ENCODE assay signal across 2 cellular contexts in the genomic region with DNA sequence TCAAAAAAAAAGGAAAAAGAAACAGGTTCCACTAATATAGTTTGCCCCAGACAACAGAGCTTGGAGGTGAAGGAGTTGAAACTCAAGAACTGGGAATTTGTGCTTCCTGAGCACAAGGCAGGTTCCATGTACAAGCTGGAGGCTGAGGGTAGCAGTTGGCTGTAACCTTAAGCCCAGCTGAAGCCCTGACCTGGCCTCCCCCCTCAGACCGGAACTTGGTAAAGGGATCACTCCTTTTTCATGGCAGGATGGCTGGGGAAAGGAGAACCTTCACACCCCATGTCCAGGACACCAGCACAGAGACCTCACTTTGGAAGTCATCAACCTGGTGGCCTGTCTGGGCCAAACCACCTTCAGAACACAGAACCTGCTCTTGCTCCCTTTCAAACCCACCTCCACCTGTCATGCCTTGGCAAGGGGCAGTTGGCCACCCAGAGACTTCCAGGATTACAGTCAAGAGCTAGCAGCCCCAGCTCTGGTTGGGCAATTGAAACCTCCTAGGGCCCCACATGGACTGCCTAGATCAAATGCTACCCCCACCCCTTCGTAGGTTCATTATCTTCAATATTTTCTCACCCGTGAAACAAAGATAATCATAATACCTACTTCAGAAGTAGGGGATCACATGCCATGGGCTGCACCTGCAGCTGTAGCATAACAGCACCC.
TF ChIP-seq lines count a peak whose summit lies in the region.

No MANE protein-coding gene starts in this region.

TF ChIP-seq in GM23338, 12 proteins besides CTCF, POLR2A, EP300 and RAD21:
- TF ChIP-seq, protein P1, sequence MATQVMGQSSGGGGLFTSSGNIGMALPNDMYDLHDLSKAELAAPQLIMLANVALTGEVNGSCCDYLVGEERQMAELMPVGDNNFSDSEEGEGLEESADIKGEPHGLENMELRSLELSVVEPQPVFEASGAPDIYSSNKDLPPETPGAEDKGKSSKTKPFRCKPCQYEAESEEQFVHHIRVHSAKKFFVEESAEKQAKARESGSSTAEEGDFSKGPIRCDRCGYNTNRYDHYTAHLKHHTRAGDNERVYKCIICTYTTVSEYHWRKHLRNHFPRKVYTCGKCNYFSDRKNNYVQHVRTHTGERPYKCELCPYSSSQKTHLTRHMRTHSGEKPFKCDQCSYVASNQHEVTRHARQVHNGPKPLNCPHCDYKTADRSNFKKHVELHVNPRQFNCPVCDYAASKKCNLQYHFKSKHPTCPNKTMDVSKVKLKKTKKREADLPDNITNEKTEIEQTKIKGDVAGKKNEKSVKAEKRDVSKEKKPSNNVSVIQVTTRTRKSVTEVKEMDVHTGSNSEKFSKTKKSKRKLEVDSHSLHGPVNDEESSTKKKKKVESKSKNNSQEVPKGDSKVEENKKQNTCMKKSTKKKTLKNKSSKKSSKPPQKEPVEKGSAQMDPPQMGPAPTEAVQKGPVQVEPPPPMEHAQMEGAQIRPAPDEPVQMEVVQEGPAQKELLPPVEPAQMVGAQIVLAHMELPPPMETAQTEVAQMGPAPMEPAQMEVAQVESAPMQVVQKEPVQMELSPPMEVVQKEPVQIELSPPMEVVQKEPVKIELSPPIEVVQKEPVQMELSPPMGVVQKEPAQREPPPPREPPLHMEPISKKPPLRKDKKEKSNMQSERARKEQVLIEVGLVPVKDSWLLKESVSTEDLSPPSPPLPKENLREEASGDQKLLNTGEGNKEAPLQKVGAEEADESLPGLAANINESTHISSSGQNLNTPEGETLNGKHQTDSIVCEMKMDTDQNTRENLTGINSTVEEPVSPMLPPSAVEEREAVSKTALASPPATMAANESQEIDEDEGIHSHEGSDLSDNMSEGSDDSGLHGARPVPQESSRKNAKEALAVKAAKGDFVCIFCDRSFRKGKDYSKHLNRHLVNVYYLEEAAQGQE (IDR thresholded peaks at IDR 0.05; ENCODE audit: unreplicated experiment) = no peak
- peak; percentile 24; the same call in 1 of the 2 replicates for TF ChIP-seq POLR2AphosphoS5 (IDR thresholded peaks at IDR 0.05; ENCODE audit: low read depth)
TF ChIP-seq in GM23338: peak in this region for 1.

TF ChIP-seq in WTC11, 78 proteins besides CTCF, POLR2A, EP300 and RAD21:
- peak; percentile 90 for TF ChIP-seq EMX1 (CRISPR knock-in tag; IDR thresholded peaks at IDR 0.05)
- TF ChIP-seq, protein P2, sequence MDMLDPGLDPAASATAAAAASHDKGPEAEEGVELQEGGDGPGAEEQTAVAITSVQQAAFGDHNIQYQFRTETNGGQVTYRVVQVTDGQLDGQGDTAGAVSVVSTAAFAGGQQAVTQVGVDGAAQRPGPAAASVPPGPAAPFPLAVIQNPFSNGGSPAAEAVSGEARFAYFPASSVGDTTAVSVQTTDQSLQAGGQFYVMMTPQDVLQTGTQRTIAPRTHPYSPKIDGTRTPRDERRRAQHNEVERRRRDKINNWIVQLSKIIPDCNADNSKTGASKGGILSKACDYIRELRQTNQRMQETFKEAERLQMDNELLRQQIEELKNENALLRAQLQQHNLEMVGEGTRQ (CRISPR knock-in tag; IDR thresholded peaks at IDR 0.05) = no peak
- TF ChIP-seq, protein P3, sequence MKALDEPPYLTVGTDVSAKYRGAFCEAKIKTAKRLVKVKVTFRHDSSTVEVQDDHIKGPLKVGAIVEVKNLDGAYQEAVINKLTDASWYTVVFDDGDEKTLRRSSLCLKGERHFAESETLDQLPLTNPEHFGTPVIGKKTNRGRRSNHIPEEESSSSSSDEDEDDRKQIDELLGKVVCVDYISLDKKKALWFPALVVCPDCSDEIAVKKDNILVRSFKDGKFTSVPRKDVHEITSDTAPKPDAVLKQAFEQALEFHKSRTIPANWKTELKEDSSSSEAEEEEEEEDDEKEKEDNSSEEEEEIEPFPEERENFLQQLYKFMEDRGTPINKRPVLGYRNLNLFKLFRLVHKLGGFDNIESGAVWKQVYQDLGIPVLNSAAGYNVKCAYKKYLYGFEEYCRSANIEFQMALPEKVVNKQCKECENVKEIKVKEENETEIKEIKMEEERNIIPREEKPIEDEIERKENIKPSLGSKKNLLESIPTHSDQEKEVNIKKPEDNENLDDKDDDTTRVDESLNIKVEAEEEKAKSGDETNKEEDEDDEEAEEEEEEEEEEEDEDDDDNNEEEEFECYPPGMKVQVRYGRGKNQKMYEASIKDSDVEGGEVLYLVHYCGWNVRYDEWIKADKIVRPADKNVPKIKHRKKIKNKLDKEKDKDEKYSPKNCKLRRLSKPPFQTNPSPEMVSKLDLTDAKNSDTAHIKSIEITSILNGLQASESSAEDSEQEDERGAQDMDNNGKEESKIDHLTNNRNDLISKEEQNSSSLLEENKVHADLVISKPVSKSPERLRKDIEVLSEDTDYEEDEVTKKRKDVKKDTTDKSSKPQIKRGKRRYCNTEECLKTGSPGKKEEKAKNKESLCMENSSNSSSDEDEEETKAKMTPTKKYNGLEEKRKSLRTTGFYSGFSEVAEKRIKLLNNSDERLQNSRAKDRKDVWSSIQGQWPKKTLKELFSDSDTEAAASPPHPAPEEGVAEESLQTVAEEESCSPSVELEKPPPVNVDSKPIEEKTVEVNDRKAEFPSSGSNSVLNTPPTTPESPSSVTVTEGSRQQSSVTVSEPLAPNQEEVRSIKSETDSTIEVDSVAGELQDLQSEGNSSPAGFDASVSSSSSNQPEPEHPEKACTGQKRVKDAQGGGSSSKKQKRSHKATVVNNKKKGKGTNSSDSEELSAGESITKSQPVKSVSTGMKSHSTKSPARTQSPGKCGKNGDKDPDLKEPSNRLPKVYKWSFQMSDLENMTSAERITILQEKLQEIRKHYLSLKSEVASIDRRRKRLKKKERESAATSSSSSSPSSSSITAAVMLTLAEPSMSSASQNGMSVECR (CRISPR knock-in tag; IDR thresholded peaks at IDR 0.05; ENCODE audit: borderline replicate concordance) = no peak
- TF ChIP-seq, protein P4, sequence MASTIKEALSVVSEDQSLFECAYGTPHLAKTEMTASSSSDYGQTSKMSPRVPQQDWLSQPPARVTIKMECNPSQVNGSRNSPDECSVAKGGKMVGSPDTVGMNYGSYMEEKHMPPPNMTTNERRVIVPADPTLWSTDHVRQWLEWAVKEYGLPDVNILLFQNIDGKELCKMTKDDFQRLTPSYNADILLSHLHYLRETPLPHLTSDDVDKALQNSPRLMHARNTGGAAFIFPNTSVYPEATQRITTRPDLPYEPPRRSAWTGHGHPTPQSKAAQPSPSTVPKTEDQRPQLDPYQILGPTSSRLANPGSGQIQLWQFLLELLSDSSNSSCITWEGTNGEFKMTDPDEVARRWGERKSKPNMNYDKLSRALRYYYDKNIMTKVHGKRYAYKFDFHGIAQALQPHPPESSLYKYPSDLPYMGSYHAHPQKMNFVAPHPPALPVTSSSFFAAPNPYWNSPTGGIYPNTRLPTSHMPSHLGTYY (CRISPR knock-in tag; IDR thresholded peaks at IDR 0.05) = 0 out of 2 replicates have a peak, but pooled peaks have one; percentile 16
- no peak for TF ChIP-seq NFE2L1 (CRISPR knock-in tag; IDR thresholded peaks at IDR 0.05)
- TF ChIP-seq ZNF263 (CRISPR knock-in tag; IDR thresholded peaks at IDR 0.05; ENCODE audit: low read depth) = no peak
- peak; percentile 19; the same call in 1 of the 2 replicates for TF ChIP-seq PRRX2 (CRISPR knock-in tag; IDR thresholded peaks at IDR 0.05)
- no peak for TF ChIP-seq ZNF219 (CRISPR knock-in tag; IDR thresholded peaks at IDR 0.05; ENCODE audit: borderline replicate concordance)
- TF ChIP-seq CREM (CRISPR knock-in tag; IDR thresholded peaks at IDR 0.05) = no peak
- TF ChIP-seq, protein P5, sequence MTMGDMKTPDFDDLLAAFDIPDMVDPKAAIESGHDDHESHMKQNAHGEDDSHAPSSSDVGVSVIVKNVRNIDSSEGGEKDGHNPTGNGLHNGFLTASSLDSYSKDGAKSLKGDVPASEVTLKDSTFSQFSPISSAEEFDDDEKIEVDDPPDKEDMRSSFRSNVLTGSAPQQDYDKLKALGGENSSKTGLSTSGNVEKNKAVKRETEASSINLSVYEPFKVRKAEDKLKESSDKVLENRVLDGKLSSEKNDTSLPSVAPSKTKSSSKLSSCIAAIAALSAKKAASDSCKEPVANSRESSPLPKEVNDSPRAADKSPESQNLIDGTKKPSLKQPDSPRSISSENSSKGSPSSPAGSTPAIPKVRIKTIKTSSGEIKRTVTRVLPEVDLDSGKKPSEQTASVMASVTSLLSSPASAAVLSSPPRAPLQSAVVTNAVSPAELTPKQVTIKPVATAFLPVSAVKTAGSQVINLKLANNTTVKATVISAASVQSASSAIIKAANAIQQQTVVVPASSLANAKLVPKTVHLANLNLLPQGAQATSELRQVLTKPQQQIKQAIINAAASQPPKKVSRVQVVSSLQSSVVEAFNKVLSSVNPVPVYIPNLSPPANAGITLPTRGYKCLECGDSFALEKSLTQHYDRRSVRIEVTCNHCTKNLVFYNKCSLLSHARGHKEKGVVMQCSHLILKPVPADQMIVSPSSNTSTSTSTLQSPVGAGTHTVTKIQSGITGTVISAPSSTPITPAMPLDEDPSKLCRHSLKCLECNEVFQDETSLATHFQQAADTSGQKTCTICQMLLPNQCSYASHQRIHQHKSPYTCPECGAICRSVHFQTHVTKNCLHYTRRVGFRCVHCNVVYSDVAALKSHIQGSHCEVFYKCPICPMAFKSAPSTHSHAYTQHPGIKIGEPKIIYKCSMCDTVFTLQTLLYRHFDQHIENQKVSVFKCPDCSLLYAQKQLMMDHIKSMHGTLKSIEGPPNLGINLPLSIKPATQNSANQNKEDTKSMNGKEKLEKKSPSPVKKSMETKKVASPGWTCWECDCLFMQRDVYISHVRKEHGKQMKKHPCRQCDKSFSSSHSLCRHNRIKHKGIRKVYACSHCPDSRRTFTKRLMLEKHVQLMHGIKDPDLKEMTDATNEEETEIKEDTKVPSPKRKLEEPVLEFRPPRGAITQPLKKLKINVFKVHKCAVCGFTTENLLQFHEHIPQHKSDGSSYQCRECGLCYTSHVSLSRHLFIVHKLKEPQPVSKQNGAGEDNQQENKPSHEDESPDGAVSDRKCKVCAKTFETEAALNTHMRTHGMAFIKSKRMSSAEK (CRISPR knock-in tag; IDR thresholded peaks at IDR 0.05; ENCODE audit: borderline replicate concordance) = peak; percentile 39; the same call in 1 of the 2 replicates
- no peak for TF ChIP-seq NR1H2 (CRISPR knock-in tag; IDR thresholded peaks at IDR 0.05)
- TF ChIP-seq, protein P6, sequence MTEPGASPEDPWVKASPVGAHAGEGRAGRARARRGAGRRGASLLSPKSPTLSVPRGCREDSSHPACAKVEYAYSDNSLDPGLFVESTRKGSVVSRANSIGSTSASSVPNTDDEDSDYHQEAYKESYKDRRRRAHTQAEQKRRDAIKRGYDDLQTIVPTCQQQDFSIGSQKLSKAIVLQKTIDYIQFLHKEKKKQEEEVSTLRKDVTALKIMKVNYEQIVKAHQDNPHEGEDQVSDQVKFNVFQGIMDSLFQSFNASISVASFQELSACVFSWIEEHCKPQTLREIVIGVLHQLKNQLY (CRISPR knock-in tag; IDR thresholded peaks at IDR 0.05) = no peak
- peak; percentile 84 for TF ChIP-seq NFATC4 (CRISPR knock-in tag; IDR thresholded peaks at IDR 0.05)
- TF ChIP-seq, protein P7, sequence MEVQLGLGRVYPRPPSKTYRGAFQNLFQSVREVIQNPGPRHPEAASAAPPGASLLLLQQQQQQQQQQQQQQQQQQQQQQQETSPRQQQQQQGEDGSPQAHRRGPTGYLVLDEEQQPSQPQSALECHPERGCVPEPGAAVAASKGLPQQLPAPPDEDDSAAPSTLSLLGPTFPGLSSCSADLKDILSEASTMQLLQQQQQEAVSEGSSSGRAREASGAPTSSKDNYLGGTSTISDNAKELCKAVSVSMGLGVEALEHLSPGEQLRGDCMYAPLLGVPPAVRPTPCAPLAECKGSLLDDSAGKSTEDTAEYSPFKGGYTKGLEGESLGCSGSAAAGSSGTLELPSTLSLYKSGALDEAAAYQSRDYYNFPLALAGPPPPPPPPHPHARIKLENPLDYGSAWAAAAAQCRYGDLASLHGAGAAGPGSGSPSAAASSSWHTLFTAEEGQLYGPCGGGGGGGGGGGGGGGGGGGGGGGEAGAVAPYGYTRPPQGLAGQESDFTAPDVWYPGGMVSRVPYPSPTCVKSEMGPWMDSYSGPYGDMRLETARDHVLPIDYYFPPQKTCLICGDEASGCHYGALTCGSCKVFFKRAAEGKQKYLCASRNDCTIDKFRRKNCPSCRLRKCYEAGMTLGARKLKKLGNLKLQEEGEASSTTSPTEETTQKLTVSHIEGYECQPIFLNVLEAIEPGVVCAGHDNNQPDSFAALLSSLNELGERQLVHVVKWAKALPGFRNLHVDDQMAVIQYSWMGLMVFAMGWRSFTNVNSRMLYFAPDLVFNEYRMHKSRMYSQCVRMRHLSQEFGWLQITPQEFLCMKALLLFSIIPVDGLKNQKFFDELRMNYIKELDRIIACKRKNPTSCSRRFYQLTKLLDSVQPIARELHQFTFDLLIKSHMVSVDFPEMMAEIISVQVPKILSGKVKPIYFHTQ (CRISPR knock-in tag; IDR thresholded peaks at IDR 0.05) = 0 out of 2 replicates have a peak, but pooled peaks have one; percentile 35
- TF ChIP-seq ZNF671 (CRISPR knock-in tag; IDR thresholded peaks at IDR 0.05) = peak; percentile 61; the same call in 1 of the 2 replicates
- TF ChIP-seq, protein P8, sequence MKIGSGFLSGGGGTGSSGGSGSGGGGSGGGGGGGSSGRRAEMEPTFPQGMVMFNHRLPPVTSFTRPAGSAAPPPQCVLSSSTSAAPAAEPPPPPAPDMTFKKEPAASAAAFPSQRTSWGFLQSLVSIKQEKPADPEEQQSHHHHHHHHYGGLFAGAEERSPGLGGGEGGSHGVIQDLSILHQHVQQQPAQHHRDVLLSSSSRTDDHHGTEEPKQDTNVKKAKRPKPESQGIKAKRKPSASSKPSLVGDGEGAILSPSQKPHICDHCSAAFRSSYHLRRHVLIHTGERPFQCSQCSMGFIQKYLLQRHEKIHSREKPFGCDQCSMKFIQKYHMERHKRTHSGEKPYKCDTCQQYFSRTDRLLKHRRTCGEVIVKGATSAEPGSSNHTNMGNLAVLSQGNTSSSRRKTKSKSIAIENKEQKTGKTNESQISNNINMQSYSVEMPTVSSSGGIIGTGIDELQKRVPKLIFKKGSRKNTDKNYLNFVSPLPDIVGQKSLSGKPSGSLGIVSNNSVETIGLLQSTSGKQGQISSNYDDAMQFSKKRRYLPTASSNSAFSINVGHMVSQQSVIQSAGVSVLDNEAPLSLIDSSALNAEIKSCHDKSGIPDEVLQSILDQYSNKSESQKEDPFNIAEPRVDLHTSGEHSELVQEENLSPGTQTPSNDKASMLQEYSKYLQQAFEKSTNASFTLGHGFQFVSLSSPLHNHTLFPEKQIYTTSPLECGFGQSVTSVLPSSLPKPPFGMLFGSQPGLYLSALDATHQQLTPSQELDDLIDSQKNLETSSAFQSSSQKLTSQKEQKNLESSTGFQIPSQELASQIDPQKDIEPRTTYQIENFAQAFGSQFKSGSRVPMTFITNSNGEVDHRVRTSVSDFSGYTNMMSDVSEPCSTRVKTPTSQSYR (CRISPR knock-in tag; IDR thresholded peaks at IDR 0.05) = no peak; the same call in 1 of the 2 replicates
- TF ChIP-seq SMAD4 (CRISPR knock-in tag; IDR thresholded peaks at IDR 0.05) = no peak
- peak; percentile 53; the same call in 1 of the 2 replicates for TF ChIP-seq ZNF416 (CRISPR knock-in tag; IDR thresholded peaks at IDR 0.05)
